In genomic region chr16:1326380-1326779, GRCh38 we compare ENCODE assay signal across 22 cellular contexts. TPM values are rescaled to one million over a fixed set of nuclear protein-coding genes. Genes with fewer than 3 reads are reported as not detected.
DNase-seq lines count a peak whose midpoint lies in the region; ATAC-seq, FAIRE-seq and TF ChIP-seq lines count a peak whose summit lies in the region.
"Had no signal": no experiment of that assay in that cellular context is flagged by ENCODE, and none has a peak within 500 bp of the region (broad histone marks: within the 10 kb centered on the region; RNA-seq: fewer than 3 reads in every experiment).

No MANE protein-coding gene starts in this region.

- TF ChIP-seq EP300 in H1 (IDR thresholded peaks at IDR 0.05; ENCODE audit: borderline replicate concordance in 1 of 2, low read depth in 2 of 2, low read length in 2 of 2): no peak

- H3K4ac ChIP-seq in H1 (replicated peaks; ENCODE audit: insufficient read length, low read depth, low read length): no peak overlapping the region

- H3K36me3 Mint-ChIP-seq in GM23338 (ENCODE audit: low read depth): peaks cover 32% of the 10 kb centered on the region
- peaks cover 7% of the 10 kb centered on the region for H3K36me3 Mint-ChIP-seq in neural progenitor cell
- peaks cover 23% of the 10 kb centered on the region for H3K36me3 Mint-ChIP-seq in activated CD8-positive, alpha-beta T cell treated with anti-CD3 and anti-CD28 coated beads, Interleukin-2, amount 10 ng/mL, durations not matched to agents 7 days and 5 days (ENCODE audit: low read depth)

- no peaks in the 10 kb centered on the region for H3K79me2 ChIP-seq in GM23338 (replicated peaks; ENCODE audit: insufficient read depth)
- no peaks in the 10 kb centered on the region; a peak in 1 of 4 replicates for H3K79me2 ChIP-seq in H1 (ENCODE audit: control insufficient read depth in 1 of 2, insufficient read depth in 2 of 2, low read length in 2 of 2)
- H3K79me2 ChIP-seq in neural progenitor cell (ENCODE audit: low read depth): no peaks in the 10 kb centered on the region

- CTCF ChIA-PET in H1 (lab: Charles Lee; ENCODE audit: partially characterized antibody): interaction anchor here (0.5 to 2.1 kb wide), 9 partner anchors 9 to 691 kb away, joined by 3 to 6 read pairs (median 4); no protein-coding TSS in a partner anchor
- CTCF ChIA-PET in activated CD8-positive, alpha-beta T cell treated with anti-CD3 and anti-CD28 coated beads, Interleukin-2, amount 10 ng/mL, durations not matched to agents 7 days and 5 days (lab: Charles Lee): no interaction called here

- H3K27me3 Mint-ChIP-seq in GM23338 (ENCODE audit: insufficient read depth, low read depth, poor library complexity) (peaks cover 13% of the 10 kb centered on the region), neural progenitor cell (ENCODE audit: insufficient read depth, low read depth) (peaks cover 13% of the 10 kb centered on the region)
- no peaks in the 10 kb centered on the region for H3K27me3 Mint-ChIP-seq in activated CD8-positive, alpha-beta T cell treated with anti-CD3 and anti-CD28 coated beads, Interleukin-2, amount 10 ng/mL, durations not matched to agents 7 days and 5 days (ENCODE audit: low read depth)
- H3K27me3 Mint-ChIP-seq: CD8-positive, alpha-beta memory T cell had no signal

- POLR2A ChIA-PET in H1 (lab: Charles Lee; ENCODE audit: partially characterized antibody): interaction anchor here (0.6 to 6.5 kb wide), 10 partner anchors 9 to 275 kb away, joined by 3 to 106 read pairs (median 3); partner anchors contain the start of gene UBE2I
- POLR2A ChIA-PET in activated CD8-positive, alpha-beta T cell treated with anti-CD3 and anti-CD28 coated beads, Interleukin-2, amount 10 ng/mL, durations not matched to agents 7 days and 5 days (lab: Charles Lee): interaction anchor here (0.7 kb wide), 1 partner anchor 17 kb away, joined by 3 read pairs; the partner anchor contains the start of gene UBE2I

- no peak for FAIRE-seq in H1 (lab: Jason Lieb, UNC)
- FAIRE-seq: H54 had no signal

- H2BK12ac ChIP-seq in H1 (ENCODE audit: low read depth, low read length): no peak overlapping the region

- no peak overlapping the region for H3K27ac Mint-ChIP-seq in GM23338
- peak overlapping the region; percentile 32 for H3K27ac Mint-ChIP-seq in neural progenitor cell
- no peak overlapping the region for H3K27ac Mint-ChIP-seq in activated CD8-positive, alpha-beta T cell treated with anti-CD3 and anti-CD28 coated beads, Interleukin-2, amount 10 ng/mL, durations not matched to agents 7 days and 5 days

- H4K20me1 ChIP-seq in GM23338 (replicated peaks; ENCODE audit: insufficient read depth) (no peaks in the 10 kb centered on the region; the same call in 1 of the 2 replicates), H1 (replicated peaks in 1 of 2; ENCODE audit: control insufficient read depth in 1 of 2, insufficient read depth in 2 of 2, low read length in 2 of 2) (peaks cover 8 to 10% of the 10 kb centered on the region in 2 experiments), neural progenitor cell (ENCODE audit: low read depth) (peaks cover 43% of the 10 kb centered on the region)

- H4K5ac ChIP-seq in H1 (ENCODE audit: insufficient read length, low read depth, low read length): no peak overlapping the region

- H2AFZ ChIP-seq in GM23338 (no peak overlapping the region), H1 (ENCODE audit: low read length) (no peak overlapping the region), neural progenitor cell (replicated peaks) (no peak overlapping the region)

- H3K4me1 ChIP-seq in GM23338 (ENCODE audit: insufficient read depth) (peaks cover 2% of the 10 kb centered on the region), Peyer's patch (peaks cover 0 to 7% (median 5%) of the 10 kb centered on the region in 4 donors), H1 (replicated peaks in 1 of 4; ENCODE audit: control insufficient read depth in 3 of 4, insufficient read depth in 4 of 4, low read length in 3 of 4) (peaks cover 0 to 3% (median 0%) of the 10 kb centered on the region in 4 experiments; a peak in 3 of 7 replicates), neural progenitor cell (peaks cover under 1% of the 10 kb centered on the region)

- H3K79me1 ChIP-seq in H1 (ENCODE audit: low read depth, low read length): no peaks in the 10 kb centered on the region; the same call in 1 of the 2 replicates

- H2BK120ac ChIP-seq in H1 (replicated peaks; ENCODE audit: low read depth, low read length): no peak overlapping the region

- no peak overlapping the region for H3K23ac ChIP-seq in H1 (ENCODE audit: insufficient read length)

- H3K4me1 Mint-ChIP-seq in GM23338 (peaks cover 9% of the 10 kb centered on the region), neural progenitor cell (peaks cover 4% of the 10 kb centered on the region)
- peaks cover 2% of the 10 kb centered on the region for H3K4me1 Mint-ChIP-seq in activated CD8-positive, alpha-beta T cell treated with anti-CD3 and anti-CD28 coated beads, Interleukin-2, amount 10 ng/mL, durations not matched to agents 7 days and 5 days (ENCODE audit: low read depth)

- H4K91ac ChIP-seq in H1 (replicated peaks; ENCODE audit: insufficient read length, low read length): no peak overlapping the region

- H2BK20ac ChIP-seq in H1 (ENCODE audit: low read length): no peak overlapping the region

- peaks cover 0 to 6% (median 0%) of the 10 kb centered on the region in 4 donors for H3K9me3 ChIP-seq in Peyer's patch
- peaks cover 5 to 8% of the 10 kb centered on the region in 2 experiments; a peak in 2 of 4 replicates for H3K9me3 ChIP-seq in H1 (ENCODE audit: insufficient read depth in 2 of 2, low read depth in 1 of 2, low read length in 1 of 2)
- H3K9me3 ChIP-seq in neural progenitor cell (ENCODE audit: low read depth): no peaks in the 10 kb centered on the region
- H3K9me3 ChIP-seq: SJCRH30 had no signal

- TF ChIP-seq POLR2A in Peyer's patch (IDR thresholded peaks at IDR 0.05): no peak
- TF ChIP-seq POLR2A in H1 (IDR thresholded peaks at IDR 0.05; ENCODE audit: control extremely low read depth in 1 of 2, low read depth in 2 of 2, low read length in 2 of 2): no peak

- H3K4me3 Mint-ChIP-seq in GM23338 (peak overlapping the region; percentile 5; the same call in 1 of the 3 replicates), neural progenitor cell (peak overlapping the region; percentile 70)
- no peak overlapping the region for H3K4me3 Mint-ChIP-seq in activated CD8-positive, alpha-beta T cell treated with anti-CD3 and anti-CD28 coated beads, Interleukin-2, amount 10 ng/mL, durations not matched to agents 7 days and 5 days

- no peak overlapping the region for H2AK5ac ChIP-seq in H1 (ENCODE audit: low read depth, low read length)

- in situ Hi-C loops in G401 (cut with HindIII; ENCODE audit: low sequenced_read_pairs): no loop called here

- H2BK15ac ChIP-seq in H1 (ENCODE audit: low read length): no peak overlapping the region

- H3K4me3 ChIP-seq in GM23338 (no peak overlapping the region), Peyer's patch (no peak overlapping the region), H1 (ENCODE audit: extremely low read depth in 1 of 4, insufficient read depth in 2 of 4, low read depth in 3 of 4, low read length in 4 of 4) (no peak overlapping the region), neural progenitor cell (no peak overlapping the region)
- H3K4me3 ChIP-seq: SJCRH30 had no signal

- H3K18ac ChIP-seq in H1 (ENCODE audit: extremely low read depth, low read length): no peak overlapping the region

- no peaks in the 10 kb centered on the region for H3K9me2 ChIP-seq in GM23338 (ENCODE audit: insufficient read depth)

- no peaks in the 10 kb centered on the region for H3K23me2 ChIP-seq in H1 (ENCODE audit: low read depth, low read length)

- ATAC-seq in GM23338 (no peak), GM21723 (IDR thresholded peaks at IDR 0.05; ENCODE audit: unreplicated experiment) (no peak)
- ATAC-seq in activated CD8-positive, alpha-beta T cell treated with anti-CD3 and anti-CD28 coated beads, Interleukin-2, amount 10 ng/mL, durations not matched to agents 7 days and 5 days: no peak

- H3K27me3 ChIP-seq in GM23338 (ENCODE audit: insufficient read depth) (no peaks in the 10 kb centered on the region), Peyer's patch (no peaks in the 10 kb centered on the region), H1 (replicated peaks in 1 of 4; ENCODE audit: control insufficient read depth in 3 of 4, extremely low read depth in 1 of 4, insufficient read depth in 3 of 4, low read length in 3 of 4) (peaks cover 0 to 3% (median 0%) of the 10 kb centered on the region in 4 experiments; a peak in 1 of 7 replicates), neural progenitor cell (peaks cover 15% of the 10 kb centered on the region)
- H3K27me3 ChIP-seq: SJCRH30 had no signal

- no peak overlapping the region for H2BK5ac ChIP-seq in H1 (ENCODE audit: low read depth, low read length)

- no peak overlapping the region for H3K56ac ChIP-seq in H1 (replicated peaks; ENCODE audit: insufficient read length, low read depth, low read length)

- H3K27ac ChIP-seq in GM23338 (ENCODE audit: low read depth) (0 out of 2 replicates have a peak overlapping the region, but pooled peaks have one; percentile 65), Peyer's patch (peak overlapping the region in 3 of 4 donors; percentile 16 to 73 (median 71)), H1 (ENCODE audit: low read depth, low read length) (no peak overlapping the region), neural progenitor cell (peak overlapping the region; percentile 58)
- H3K27ac ChIP-seq: SJCRH30 had no signal

- no peak overlapping the region for H3K14ac ChIP-seq in H1 (ENCODE audit: insufficient read length)

- no peak for DNase-seq in GM23338 (ENCODE audit: low spot score)
- peak in 1 of 3 donors; percentile 56 for DNase-seq in Peyer's patch
- DNase-seq in H1 (ENCODE audit: low read depth in 1 of 2, low spot score in 2 of 2): no peak
- no peak for DNase-seq in neural progenitor cell (ENCODE audit: low spot score)
- no peak for DNase-seq in activated CD8-positive, alpha-beta T cell treated with anti-CD3 and anti-CD28 coated beads, Interleukin-2, amount 10 ng/mL, durations not matched to agents 7 days and 5 days
- no peak for DNase-seq in G401 (ENCODE audit: low spot score)
- no peak for DNase-seq in ureter (ENCODE audit: low spot score)
- DNase-seq: CD8-positive, alpha-beta memory T cell; DND-41; GDM1; KG1; NCI-H1417 treated with DMSO at 0.1 percent for 48 hours; NCI-H1930; NCI-H2171; NCI-H446; NCI-H69; OCI-M1; RPMI8226; SJCRH30; SW 1271 had no signal

- H3F3A ChIP-seq in GM23338 (replicated peaks; ENCODE audit: low read depth) (peaks cover 8% of the 10 kb centered on the region; the same call in 1 of the 2 replicates), neural progenitor cell (ENCODE audit: low read depth) (peaks cover 38% of the 10 kb centered on the region)

- H4K8ac ChIP-seq in H1 (ENCODE audit: extremely low read depth, insufficient read depth, low read length): peak overlapping the region; percentile 51

- H3K9ac ChIP-seq in H1 (replicated peaks in 1 of 4; ENCODE audit: extremely low read depth in 1 of 4, low read depth in 3 of 4, low read length in 3 of 4): no peak overlapping the region
- H3K9ac ChIP-seq in neural progenitor cell: no peak overlapping the region

- TF ChIP-seq RAD21 in H1 (IDR thresholded peaks at IDR 0.05 in 1 of 2, conservative IDR thresholded peaks at IDR 0.05 in 1 of 2; ENCODE audit: low read depth in 2 of 2, low read length in 2 of 2): no peak

- no peak for TF ChIP-seq CTCF in GM23338 (conservative IDR thresholded peaks at IDR 0.05; ENCODE audit: low read depth in 2 of 2)
- no peak for TF ChIP-seq CTCF in Peyer's patch (IDR thresholded peaks at IDR 0.05)
- TF ChIP-seq CTCF in H1 (IDR thresholded peaks at IDR 0.05; ENCODE audit: control extremely low read depth in 1 of 3, insufficient read depth in 1 of 3, low read depth in 1 of 3, low read length in 3 of 3): no peak
- TF ChIP-seq CTCF in neural progenitor cell (IDR thresholded peaks at IDR 0.05): no peak

- H3K4me2 ChIP-seq in GM23338: no peak overlapping the region
- no peak overlapping the region for H3K4me2 ChIP-seq in H1 (ENCODE audit: insufficient read depth in 1 of 2, low read depth in 2 of 2, low read length in 2 of 2)
- no peak overlapping the region for H3K4me2 ChIP-seq in neural progenitor cell

- 89% methylated on average over 9 of the region's 16 CpGs; no CpG with 5 or more reads in 1 of the 2 experiments for WGBS in H1 (ENCODE audit: extremely low coverage in 1 of 2, insufficient coverage in 1 of 2, insufficient read length in 1 of 2, insufficient replicate concordance in 2 of 2, low coverage in 1 of 2, low lambda C conversion rate in 2 of 2, missing lambda C conversion rate in 1 of 2), 2 experiments

- H3K36me3 ChIP-seq in GM23338 (ENCODE audit: insufficient read depth) (no peaks in the 10 kb centered on the region), Peyer's patch (peaks cover 0 to 38% (median 0%) of the 10 kb centered on the region in 3 donors), H1 (ENCODE audit: control insufficient read depth in 2 of 4, insufficient read depth in 4 of 4, low read length in 3 of 4) (peaks cover 6 to 26% (median 14%) of the 10 kb centered on the region in 4 experiments; a peak in 7 of 8 replicates), neural progenitor cell (no peaks in the 10 kb centered on the region)

- H3K9me3 Mint-ChIP-seq in GM23338 (no peaks in the 10 kb centered on the region), neural progenitor cell (no peaks in the 10 kb centered on the region)
- H3K9me3 Mint-ChIP-seq in activated CD8-positive, alpha-beta T cell treated with anti-CD3 and anti-CD28 coated beads, Interleukin-2, amount 10 ng/mL, durations not matched to agents 7 days and 5 days (ENCODE audit: insufficient read depth): no peaks in the 10 kb centered on the region
- H3K9me3 Mint-ChIP-seq: CD8-positive, alpha-beta memory T cell had no signal

RNA-seq across cellular contexts. Expression of gene BAIAP3, which starts 7.1 kb away (rescaled TPM):
- total RNA-seq in GM23338 (2014; rRNA removed; shearing (Covaris generic)): 13.0 and 23.0 TPM in 2 replicates
- polyA plus RNA-seq in GM23338 (2016; fragmentation: Nextera tagmentation; extraction: Ambion mirVana) (4.2 and 5.2 TPM in 2 replicates), H1 (2011; rRNA removed) (2.9 and 6.3 TPM in 2 replicates)
- total RNA-seq in Peyer's patch (100 to 1,000 TPM in 1 of 4 donors, 10 to 100 TPM in 3; 17.9 to 160 (median 29.0) TPM), neural progenitor cell (ENCODE audit: low replicate concordance) (0.34 and 4.0 TPM in 2 replicates), ureter (3.9 TPM)
- 6.8 and 7.9 TPM in 2 replicates for total RNA-seq in H1 (2021; fragmentation: NEBNext Ultra II Directional; extraction: Animal tissue kit (Norgen Biotek cat#: 25700))
- 4.8 TPM for polyA plus RNA-seq in H1 (2011; cell fraction: cytosol; rRNA removed)
- 33.8 TPM for polyA plus RNA-seq in H1 (2011; cell fraction: nucleus; rRNA removed)
- 4.5 to 6.4 TPM (median 5.6 TPM) in 4 replicates for polyA plus RNA-seq in H1 (2012, experiment 1 of 2)
- polyA plus RNA-seq in H1 (2012, experiment 2 of 2): 2.6 TPM
- 5.0 TPM for polyA plus RNA-seq in H1 (2013, experiment 1 of 2)
- polyA plus RNA-seq in H1 (2013, experiment 2 of 2): 3.4 TPM
- 2.0 and 2.1 TPM in 2 replicates for polyA minus RNA-seq in H1 (2011; rRNA and poly(A)+ RNA removed)
- 5.7 TPM for polyA minus RNA-seq in H1 (2011; cell fraction: cytosol; rRNA and poly(A)+ RNA removed)
- polyA minus RNA-seq in H1 (2011; cell fraction: nucleus; rRNA and poly(A)+ RNA removed): 11.1 TPM
- under 1 TPM; 0.24 to 0.63 TPM for total RNA-seq in activated CD8-positive, alpha-beta T cell treated with anti-CD3 and anti-CD28 coated beads, Interleukin-2, amount 10 ng/mL, durations not matched to agents 7 days and 5 days
- 0.25 and 2.0 TPM in 2 replicates for total RNA-seq in G401 (2014; rRNA removed; shearing (Covaris generic))

RNA-seq across cellular contexts. Expression of gene UBE2I, which starts 16.9 kb away (rescaled TPM):
- total RNA-seq in GM23338 (2014; rRNA removed; shearing (Covaris generic)): 116 and 117 TPM in 2 replicates
- polyA plus RNA-seq in GM23338 (2016; fragmentation: Nextera tagmentation; extraction: Ambion mirVana) (216 and 220 TPM in 2 replicates), H1 (2011; rRNA removed) (148 and 162 TPM in 2 replicates)
- total RNA-seq in Peyer's patch (100 to 1,000 TPM in 3 of 4 donors, 10 to 100 TPM in 1; 54.1 to 119 (median 107) TPM), neural progenitor cell (ENCODE audit: low replicate concordance) (184 and 239 TPM in 2 replicates), ureter (150 TPM)
- total RNA-seq in H1 (2021; fragmentation: NEBNext Ultra II Directional; extraction: Animal tissue kit (Norgen Biotek cat#: 25700)): 268 and 272 TPM in 2 replicates
- 142 TPM for polyA plus RNA-seq in H1 (2011; cell fraction: cytosol; rRNA removed)
- polyA plus RNA-seq in H1 (2011; cell fraction: nucleus; rRNA removed): 143 TPM
- 186 to 197 TPM (median 190 TPM) in 4 replicates for polyA plus RNA-seq in H1 (2012, experiment 1 of 2)
- polyA plus RNA-seq in H1 (2012, experiment 2 of 2): 278 TPM
- 202 TPM for polyA plus RNA-seq in H1 (2013, experiment 1 of 2)
- polyA plus RNA-seq in H1 (2013, experiment 2 of 2): 204 TPM
- 87.2 and 89.0 TPM in 2 replicates for polyA minus RNA-seq in H1 (2011; rRNA and poly(A)+ RNA removed)
- 84.7 TPM for polyA minus RNA-seq in H1 (2011; cell fraction: cytosol; rRNA and poly(A)+ RNA removed)
- polyA minus RNA-seq in H1 (2011; cell fraction: nucleus; rRNA and poly(A)+ RNA removed): 99.4 TPM
- 100 to 1,000 TPM; 207 to 237 TPM for total RNA-seq in activated CD8-positive, alpha-beta T cell treated with anti-CD3 and anti-CD28 coated beads, Interleukin-2, amount 10 ng/mL, durations not matched to agents 7 days and 5 days
- total RNA-seq in G401 (2014; rRNA removed; shearing (Covaris generic)): 120 and 144 TPM in 2 replicates

RNA-seq across cellular contexts. Expression of gene TSR3, which starts 25.3 kb away (rescaled TPM):
- 97.3 and 98.8 TPM in 2 replicates for total RNA-seq in GM23338 (2014; rRNA removed; shearing (Covaris generic))
- polyA plus RNA-seq in GM23338 (2016; fragmentation: Nextera tagmentation; extraction: Ambion mirVana): 54.1 and 58.5 TPM in 2 replicates
- total RNA-seq in Peyer's patch: 10 to 100 TPM; 48.2 to 62.3 (median 53.6) TPM
- 45.9 and 52.3 TPM in 2 replicates for total RNA-seq in H1 (2021; fragmentation: NEBNext Ultra II Directional; extraction: Animal tissue kit (Norgen Biotek cat#: 25700))
- polyA plus RNA-seq in H1 (2011; rRNA removed): 43.1 and 66.0 TPM in 2 replicates
- 60.3 TPM for polyA plus RNA-seq in H1 (2011; cell fraction: cytosol; rRNA removed)
- 46.0 TPM for polyA plus RNA-seq in H1 (2011; cell fraction: nucleus; rRNA removed)
- polyA plus RNA-seq in H1 (2012, experiment 1 of 2): 31.8 to 57.4 TPM (median 53.2 TPM) in 4 replicates
- polyA plus RNA-seq in H1 (2012, experiment 2 of 2): 37.5 TPM
- polyA plus RNA-seq in H1 (2013, experiment 1 of 2): 25.0 TPM
- polyA plus RNA-seq in H1 (2013, experiment 2 of 2): 26.0 TPM
- 10.2 and 10.8 TPM in 2 replicates for polyA minus RNA-seq in H1 (2011; rRNA and poly(A)+ RNA removed)
- polyA minus RNA-seq in H1 (2011; cell fraction: cytosol; rRNA and poly(A)+ RNA removed): 31.2 TPM
- polyA minus RNA-seq in H1 (2011; cell fraction: nucleus; rRNA and poly(A)+ RNA removed): 19.7 TPM
- 22.4 and 60.6 TPM in 2 replicates for total RNA-seq in neural progenitor cell (ENCODE audit: low replicate concordance)
- total RNA-seq in activated CD8-positive, alpha-beta T cell treated with anti-CD3 and anti-CD28 coated beads, Interleukin-2, amount 10 ng/mL, durations not matched to agents 7 days and 5 days: 10 to 100 TPM; 48.5 to 50.7 TPM
- 88.1 and 96.8 TPM in 2 replicates for total RNA-seq in G401 (2014; rRNA removed; shearing (Covaris generic))
- total RNA-seq in ureter: 38.2 TPM

RNA-seq across cellular contexts. Expression of gene GNPTG, which starts 25.4 kb away (rescaled TPM):
- 9.2 and 23.3 TPM in 2 replicates for total RNA-seq in GM23338 (2014; rRNA removed; shearing (Covaris generic))
- polyA plus RNA-seq in GM23338 (2016; fragmentation: Nextera tagmentation; extraction: Ambion mirVana): 39.1 and 41.0 TPM in 2 replicates
- total RNA-seq in Peyer's patch: 10 to 100 TPM; 51.1 to 83.3 (median 65.0) TPM
- 25.2 and 26.2 TPM in 2 replicates for total RNA-seq in H1 (2021; fragmentation: NEBNext Ultra II Directional; extraction: Animal tissue kit (Norgen Biotek cat#: 25700))
- 51.2 and 73.3 TPM in 2 replicates for polyA plus RNA-seq in H1 (2011; rRNA removed)
- polyA plus RNA-seq in H1 (2011; cell fraction: cytosol; rRNA removed): 45.7 TPM
- polyA plus RNA-seq in H1 (2011; cell fraction: nucleus; rRNA removed): 73.3 TPM
- 21.7 to 30.2 TPM (median 28.6 TPM) in 4 replicates for polyA plus RNA-seq in H1 (2012, experiment 1 of 2)
- 17.9 TPM for polyA plus RNA-seq in H1 (2012, experiment 2 of 2)
- polyA plus RNA-seq in H1 (2013, experiment 1 of 2): 22.1 TPM
- polyA plus RNA-seq in H1 (2013, experiment 2 of 2): 23.7 TPM
- polyA minus RNA-seq in H1 (2011; rRNA and poly(A)+ RNA removed): 9.9 and 10.5 TPM in 2 replicates
- 9.3 TPM for polyA minus RNA-seq in H1 (2011; cell fraction: cytosol; rRNA and poly(A)+ RNA removed)
- polyA minus RNA-seq in H1 (2011; cell fraction: nucleus; rRNA and poly(A)+ RNA removed): 13.4 TPM
- 11.8 and 22.7 TPM in 2 replicates for total RNA-seq in neural progenitor cell (ENCODE audit: low replicate concordance)
- total RNA-seq in activated CD8-positive, alpha-beta T cell treated with anti-CD3 and anti-CD28 coated beads, Interleukin-2, amount 10 ng/mL, durations not matched to agents 7 days and 5 days: 10 to 100 TPM; 24.2 to 25.1 TPM
- total RNA-seq in G401 (2014; rRNA removed; shearing (Covaris generic)): 48.6 and 51.1 TPM in 2 replicates
- total RNA-seq in ureter: 67.6 TPM
